Comparison of ENCODE assay signal across 8 cellular contexts in the genomic region with DNA sequence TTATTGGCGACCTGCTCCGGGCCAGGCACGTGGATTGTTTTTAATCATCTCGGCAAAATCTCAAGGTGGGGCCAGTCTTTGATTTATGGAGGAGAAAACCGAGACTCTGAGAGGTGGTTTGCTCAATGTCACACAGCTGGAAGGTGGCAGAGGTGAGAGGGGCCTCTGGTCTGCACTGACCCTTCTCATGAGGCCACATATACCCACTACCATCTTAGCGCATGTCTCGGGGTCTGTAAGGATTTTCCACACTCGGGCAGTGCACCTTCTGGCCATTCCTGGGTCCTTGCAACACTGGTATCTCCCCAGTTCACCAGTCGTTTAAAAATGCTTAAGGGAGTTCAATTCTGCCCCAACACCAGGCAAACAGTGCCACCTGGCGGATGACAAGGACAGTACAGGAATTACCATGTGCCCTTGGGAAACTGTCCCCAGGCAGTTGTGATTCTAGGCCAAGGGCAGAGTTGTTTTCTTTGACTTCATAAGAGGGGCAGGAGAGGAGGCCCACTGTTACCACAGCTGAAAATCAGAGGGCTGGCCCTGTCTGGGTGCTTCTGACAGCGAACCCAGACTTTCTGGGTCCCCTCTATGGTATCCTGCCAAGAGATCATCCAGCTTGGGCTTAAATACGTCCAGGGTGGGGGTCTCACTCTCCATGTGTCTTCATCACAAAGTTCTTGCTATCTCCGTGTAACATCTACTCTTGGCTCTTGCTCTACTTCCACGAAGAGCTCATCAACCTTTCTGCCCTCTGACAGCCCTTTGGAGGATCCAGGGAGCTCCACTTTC. TPM values are rescaled to one million over a fixed set of nuclear protein-coding genes. Genes with fewer than 3 reads are reported as not detected.
DNase-seq lines count a peak whose midpoint lies in the region; ATAC-seq and TF ChIP-seq lines count a peak whose summit lies in the region.

No MANE protein-coding gene starts in this region.

- no peaks in the 10 kb centered on the region for H3K9me3 ChIP-seq in effector memory CD4-positive, alpha-beta T cell (ENCODE audit: control insufficient read depth, low read length)

- peaks cover 43% of the 10 kb centered on the region for H3K4me1 Mint-ChIP-seq in CD14-positive monocyte
- H3K4me1 Mint-ChIP-seq in activated CD4-positive, alpha-beta memory T cell treated with anti-CD3 and anti-CD28 coated beads for 36 hours (ENCODE audit: low read depth), result no peaks in the 10 kb centered on the region

- intact Hi-C loops in CD14-positive monocyte (cut with micrococcal nuclease), result loop anchor here (1.0 to 5.0 kb wide), 5 partner anchors 50 to 287 kb away; a partner anchor contains a TSS
- intact Hi-C loops in activated CD4-positive, alpha-beta memory T cell treated with anti-CD3 and anti-CD28 coated beads for 36 hours (cut with micrococcal nuclease), result loop anchor here (1.0 kb wide), 2 partner anchors 146 to 287 kb away; a partner anchor contains a TSS

- CTCF ChIA-PET in activated CD4-positive, alpha-beta memory T cell treated with anti-CD3 and anti-CD28 coated beads for 36 hours (lab: Charles Lee), result interaction anchor here (0.5 to 3.6 kb wide), 37 partner anchors 9 to 600 kb away, joined by 3 to 110 read pairs (median 4); a partner anchor contains a TSS

- DNase-seq in CD14-positive monocyte (ENCODE audit: low spot score), result peak; percentile 81
- DNase-seq in HL-60 (ENCODE audit: low read depth in 1 of 2, low spot score in 1 of 2), result peak; percentile 35 to 69
- peak; percentile 92 for DNase-seq in NCI-H82 (lab: John Stamatoyannopoulos, UW)
- DNase-seq in activated CD4-positive, alpha-beta memory T cell treated with anti-CD3 and anti-CD28 coated beads for 36 hours, result peak; percentile 86
- peak; percentile 47 to 69 (median 54) for DNase-seq in effector memory CD4-positive, alpha-beta T cell
- DNase-seq in lung microvascular endothelial cell (ENCODE audit: low read depth in 2 of 2), result peak; percentile 77 to 89
- DNase-seq in stimulated activated CD8-positive, alpha-beta memory T cell treated with anti-CD3 and anti-CD28 coated beads, Interleukin-12 subunit alpha, Interleukin-12 subunit beta, amount 100 ng/mL, for 24 hours (ENCODE audit: extremely low read depth), result peak; percentile 52

- no peaks in the 10 kb centered on the region for H3K4me1 ChIP-seq in effector memory CD4-positive, alpha-beta T cell (ENCODE audit: control insufficient read depth, insufficient read depth, low read length, poor library complexity, severe bottlenecking)

- peaks cover 0 to under 1% of the 10 kb centered on the region in 2 donors for H3K36me3 Mint-ChIP-seq in CD14-positive monocyte
- no peaks in the 10 kb centered on the region for H3K36me3 Mint-ChIP-seq in activated CD4-positive, alpha-beta memory T cell treated with anti-CD3 and anti-CD28 coated beads for 36 hours

- peak overlapping the region in 4 of 7 donors; percentile 24 to 81 (median 48) for H3K27ac Mint-ChIP-seq in CD14-positive monocyte
- H3K27ac Mint-ChIP-seq in activated CD4-positive, alpha-beta memory T cell treated with anti-CD3 and anti-CD28 coated beads for 36 hours, result no peak overlapping the region

- ATAC-seq in GM21367 (IDR thresholded peaks at IDR 0.05; ENCODE audit: unreplicated experiment), result no peak

- H3K4me3 ChIP-seq in HL-60 (replicated peaks; ENCODE audit: insufficient read depth, low read length), result no peak overlapping the region
- H3K4me3 ChIP-seq in effector memory CD4-positive, alpha-beta T cell (ENCODE audit: insufficient read depth, low read depth, low read length, poor library complexity, severe bottlenecking), result no peak overlapping the region

- H3K4me3 Mint-ChIP-seq in CD14-positive monocyte, result no peak overlapping the region
- no peak overlapping the region for H3K4me3 Mint-ChIP-seq in activated CD4-positive, alpha-beta memory T cell treated with anti-CD3 and anti-CD28 coated beads for 36 hours

- H3K27me3 ChIP-seq in HL-60 (ENCODE audit: insufficient read depth, poor library complexity, severe bottlenecking), result no peaks in the 10 kb centered on the region
- H3K27me3 ChIP-seq in effector memory CD4-positive, alpha-beta T cell (replicated peaks; ENCODE audit: control insufficient read depth, insufficient read depth, low read length, poor library complexity, severe bottlenecking), result no peaks in the 10 kb centered on the region

- H3K27ac ChIP-seq in HL-60 (replicated peaks), result no peak overlapping the region
- H3K27ac ChIP-seq in effector memory CD4-positive, alpha-beta T cell (ENCODE audit: insufficient read depth, low read length, poor library complexity, severe bottlenecking), result no peak overlapping the region

- no peaks in the 10 kb centered on the region for H3K36me3 ChIP-seq in effector memory CD4-positive, alpha-beta T cell (ENCODE audit: control insufficient read depth, insufficient read depth, low read length)

- POLR2A ChIA-PET in activated CD4-positive, alpha-beta memory T cell treated with anti-CD3 and anti-CD28 coated beads for 36 hours (lab: Charles Lee), result interaction anchor here (0.5 to 1.1 kb wide), 2 partner anchors 45 to 74 kb away, joined by 3 to 4 read pairs; no protein-coding TSS in a partner anchor

- H3K9me3 Mint-ChIP-seq in CD14-positive monocyte, result peaks cover under 1 to 17% (median 5%) of the 10 kb centered on the region in 7 donors
- no peaks in the 10 kb centered on the region for H3K9me3 Mint-ChIP-seq in activated CD4-positive, alpha-beta memory T cell treated with anti-CD3 and anti-CD28 coated beads for 36 hours

- H3K27me3 Mint-ChIP-seq in CD14-positive monocyte (ENCODE audit: low read depth in 3 of 3), result peaks cover 0 to 3% (median 2%) of the 10 kb centered on the region in 3 donors
- peaks cover 5% of the 10 kb centered on the region for H3K27me3 Mint-ChIP-seq in activated CD4-positive, alpha-beta memory T cell treated with anti-CD3 and anti-CD28 coated beads for 36 hours

- peak; percentile 82 for TF ChIP-seq CTCF in CD14-positive monocyte (IDR thresholded peaks at IDR 0.05)
- TF ChIP-seq CTCF in HL-60 (IDR thresholded peaks at IDR 0.05; ENCODE audit: insufficient read depth, low read length), result peak; percentile 59

RNA-seq across cellular contexts. Expression of a gene that starts 39.4 kb away (rescaled TPM):
- polyA plus RNA-seq in CD14-positive monocyte, result 1 to 10 TPM in 1 of 2 donors, under 1 TPM in 1; 0.89 to 1.5 TPM
- 10 to 100 TPM; 10.5 to 11.0 TPM for total RNA-seq in activated CD4-positive, alpha-beta memory T cell treated with anti-CD3 and anti-CD28 coated beads for 36 hours
- 5.0 and 5.8 TPM in 2 replicates for total RNA-seq in lung microvascular endothelial cell

RNA-seq across cellular contexts. Expression of a gene that starts 50.3 kb away (rescaled TPM):
- polyA plus RNA-seq in CD14-positive monocyte, result 10 to 100 TPM; 38.4 to 41.0 TPM
- total RNA-seq in activated CD4-positive, alpha-beta memory T cell treated with anti-CD3 and anti-CD28 coated beads for 36 hours, result 10 to 100 TPM; 38.3 to 41.1 TPM
- total RNA-seq in lung microvascular endothelial cell, result 17.9 and 20.0 TPM in 2 replicates
